Comparison of ENCODE assay signal across 7 cellular contexts in genomic region chr5:177472460-177473441, GRCh38. TPM values are rescaled to one million over a fixed set of nuclear protein-coding genes. Genes with fewer than 3 reads are reported as not detected.
DNase-seq lines count a peak whose midpoint lies in the region; ATAC-seq and TF ChIP-seq lines count a peak whose summit lies in the region.

No MANE protein-coding gene starts in this region.

- H3K27me3 ChIP-seq in WERI-Rb-1 (ENCODE audit: insufficient read depth, low read depth, severe bottlenecking) (no peaks in the 10 kb centered on the region), mucosa of rectum (ENCODE audit: control insufficient read depth in 2 of 2, insufficient read depth in 2 of 2, low read length in 2 of 2) (peaks cover 0 to 3% of the 10 kb centered on the region in 2 donors), thoracic aorta (replicated peaks; ENCODE audit: insufficient read depth) (no peaks in the 10 kb centered on the region)

- H3K4me1 ChIP-seq in mucosa of rectum (ENCODE audit: control insufficient read depth in 2 of 2, insufficient read depth in 2 of 2, low read length in 2 of 2), result peaks cover 8 to 12% of the 10 kb centered on the region in 2 donors
- peaks cover 23 to 73% of the 10 kb centered on the region in 2 donors for H3K4me1 ChIP-seq in thoracic aorta (ENCODE audit: control insufficient read depth in 1 of 2, low read depth in 2 of 2)

- H3K9ac ChIP-seq in mucosa of rectum (ENCODE audit: low read depth in 1 of 2, low read length in 2 of 2), result peak overlapping the region in 1 of 2 donors; percentile 17

- H3K4me3 ChIP-seq in WERI-Rb-1 (ENCODE audit: low read depth, low read length) (peak overlapping the region; percentile 65), mucosa of rectum (ENCODE audit: low read length in 2 of 2) (peak overlapping the region; percentile 54 to 55), thoracic aorta (peak overlapping the region; percentile 87)

- H3K36me3 ChIP-seq in WERI-Rb-1 (peaks cover 34% of the 10 kb centered on the region), mucosa of rectum (ENCODE audit: control insufficient read depth in 2 of 2, insufficient read depth in 2 of 2, low read length in 2 of 2) (no peaks in the 10 kb centered on the region), thoracic aorta (no peaks in the 10 kb centered on the region)

- ATAC-seq in GM18867 (IDR thresholded peaks at IDR 0.05; ENCODE audit: unreplicated experiment), result peak; percentile 47
- ATAC-seq in thoracic aorta (ENCODE audit: insufficient number of reproducible peaks, low FRiP score, low read depth), result no peak
- ATAC-seq in HG02938 (IDR thresholded peaks at IDR 0.05; ENCODE audit: unreplicated experiment), result no peak

- DNase-seq in HK-2 (ENCODE audit: unreplicated experiment) (peak; percentile 53), WERI-Rb-1 (peak; percentile 57), dermis blood vessel endothelial cell (peak; percentile 55), thoracic aorta (ENCODE audit: low spot score) (no peak)

- no peak for TF ChIP-seq CTCF in WERI-Rb-1 (IDR thresholded peaks at IDR 0.05; ENCODE audit: low read depth, low read length)
- TF ChIP-seq CTCF in thoracic aorta (IDR thresholded peaks at IDR 0.05), result no peak

- H3K9me3 ChIP-seq in WERI-Rb-1 (ENCODE audit: severe bottlenecking) (no peaks in the 10 kb centered on the region), mucosa of rectum (ENCODE audit: control insufficient read depth in 2 of 2, low read length in 2 of 2) (no peaks in the 10 kb centered on the region), thoracic aorta (no peaks in the 10 kb centered on the region)

- H3K27ac ChIP-seq in WERI-Rb-1 (peak overlapping the region; percentile 84), mucosa of rectum (ENCODE audit: low read depth in 2 of 2, low read length in 2 of 2) (peak overlapping the region in 1 of 2 donors; percentile 16), thoracic aorta (peak overlapping the region; percentile 73 to 78)

RNA-seq across cellular contexts. Expression of gene DBN1, which starts 0.7 kb away (rescaled TPM):
- 147 and 157 TPM in 2 replicates for total RNA-seq in dermis blood vessel endothelial cell
- total RNA-seq in thoracic aorta, result 100 to 1,000 TPM in 1 of 2 donors, 10 to 100 TPM in 1; 91.2 to 132 TPM

RNA-seq across cellular contexts. Expression of gene PDLIM7, which starts 24.7 kb away (rescaled TPM):
- total RNA-seq in dermis blood vessel endothelial cell (38.3 and 73.0 TPM in 2 replicates), thoracic aorta (100 to 1,000 TPM; 626 to 891 TPM)

RNA-seq across cellular contexts. Expression of gene PRR7, which starts 26.1 kb away (rescaled TPM):
- total RNA-seq in dermis blood vessel endothelial cell, result 4.5 and 4.8 TPM in 2 replicates
- 10 to 100 TPM in 1 of 2 donors, 1 to 10 TPM in 1; 4.1 to 11.0 TPM for total RNA-seq in thoracic aorta

RNA-seq across cellular contexts. Expression of gene DOK3, which starts 36.9 kb away (rescaled TPM):
- 2.0 and 4.6 TPM in 2 replicates for total RNA-seq in dermis blood vessel endothelial cell
- 10 to 100 TPM; 20.5 to 35.6 TPM for total RNA-seq in thoracic aorta

RNA-seq across cellular contexts. Expression of gene DDX41, which starts 44.0 kb away (rescaled TPM):
- total RNA-seq in dermis blood vessel endothelial cell (68.2 and 98.8 TPM in 2 replicates), thoracic aorta (100 to 1,000 TPM in 1 of 2 donors, 10 to 100 TPM in 1; 53.7 to 138 TPM)
